Comparison of ENCODE assay signal across 17 cellular contexts in the genomic region with DNA sequence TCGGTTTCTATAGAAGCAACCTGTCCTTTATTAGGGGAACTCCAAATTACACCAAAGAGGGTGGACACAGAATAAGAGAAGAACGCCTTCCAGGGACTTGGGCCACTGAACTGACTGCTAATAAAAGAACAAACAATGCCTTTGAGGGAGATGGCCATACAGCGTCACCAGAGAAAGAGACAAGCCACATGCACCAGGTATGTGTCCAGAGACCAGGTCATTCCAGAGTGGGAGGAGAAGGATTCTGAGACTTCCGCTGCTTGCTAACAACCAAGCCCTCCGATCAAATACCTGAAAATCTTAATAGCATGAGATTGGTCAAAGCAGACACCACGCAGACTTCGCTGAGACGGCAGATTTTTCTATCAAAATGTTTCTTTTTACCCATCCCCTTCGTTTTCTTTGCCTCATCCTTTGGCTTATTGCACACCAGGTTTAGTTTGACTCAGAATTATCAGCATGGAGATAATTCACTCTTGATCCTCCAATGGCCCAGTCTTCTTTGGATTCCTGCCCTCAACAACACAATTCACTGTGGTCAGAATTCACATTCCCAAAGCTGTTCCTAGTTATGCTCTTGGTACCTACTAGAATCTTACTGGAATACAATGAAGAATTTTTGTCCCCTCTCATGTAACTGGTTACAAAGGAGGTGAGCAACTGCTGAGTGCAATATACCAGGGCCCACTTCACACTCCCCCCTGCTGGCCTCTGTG.
DNase-seq lines count a peak whose midpoint lies in the region; ATAC-seq and TF ChIP-seq lines count a peak whose summit lies in the region.
"Had no signal": no experiment of that assay in that cellular context is flagged by ENCODE, and none has a peak within 500 bp of the region (broad histone marks: within the 10 kb centered on the region; RNA-seq: fewer than 3 reads in every experiment).

No MANE protein-coding gene starts in this region.

- peak overlapping the region; percentile 45 to 84 for H3K27ac ChIP-seq in breast epithelium
- no peak overlapping the region for H3K27ac ChIP-seq in mammary epithelial cell (ENCODE audit: insufficient read depth, low read depth, low read length)
- peak overlapping the region; percentile 73 to 86 (median 80) for H3K27ac ChIP-seq in esophagus muscularis mucosa (replicated peaks in 1 of 4)
- H3K27ac ChIP-seq in prostate gland, result peak overlapping the region; percentile 67 to 74
- peak overlapping the region; percentile 65 for H3K27ac ChIP-seq in urinary bladder (ENCODE audit: low read depth)
- H3K27ac ChIP-seq: 22Rv1, C4-2B had no signal

- CTCF ChIA-PET in mammary epithelial cell (lab: Charles Lee; ENCODE audit: low non-redundant PET), result no interaction called here

- BruUV-seq in mammary epithelial cell (replicated peaks; lab: Mats Ljungman, UMichigan), result no TSS peak

- intact Hi-C loops in breast epithelium (cut with DNase I; ENCODE audit: low total_unique reads) (no loop called here), mammary epithelial cell (cut with micrococcal nuclease) (no loop called here), esophagus muscularis mucosa (cut with DNase I) (no loop called here), prostate gland (cut with DNase I) (loop anchor here (5.0 to 10.0 kb wide), 2 partner anchors 142 to 150 kb away; no protein-coding TSS in a partner anchor)

- H4K20me1 ChIP-seq in mammary epithelial cell (ENCODE audit: insufficient read depth, low read length), result no peaks in the 10 kb centered on the region

- no peaks in the 10 kb centered on the region for H3K4me1 ChIP-seq in breast epithelium
- H3K4me1 ChIP-seq in mammary epithelial cell (ENCODE audit: insufficient read depth, low read length), result peaks cover 23% of the 10 kb centered on the region
- peaks cover 48 to 60% (median 51%) of the 10 kb centered on the region in 4 donors for H3K4me1 ChIP-seq in esophagus muscularis mucosa
- H3K4me1 ChIP-seq in prostate gland (replicated peaks), result peaks cover 24% of the 10 kb centered on the region
- no peaks in the 10 kb centered on the region for H3K4me1 ChIP-seq in urinary bladder (ENCODE audit: insufficient read depth)

- no peak for TF ChIP-seq POLR2A in breast epithelium (IDR thresholded peaks at IDR 0.05)
- no peak for TF ChIP-seq POLR2A in esophagus muscularis mucosa (IDR thresholded peaks at IDR 0.05; ENCODE audit: low read depth)
- TF ChIP-seq POLR2A in prostate gland (IDR thresholded peaks at IDR 0.05), result no peak

- H3K27me3 ChIP-seq in breast epithelium (no peaks in the 10 kb centered on the region), mammary epithelial cell (ENCODE audit: insufficient read depth, low read length) (peaks cover 5% of the 10 kb centered on the region), esophagus muscularis mucosa (no peaks in the 10 kb centered on the region), prostate gland (replicated peaks; ENCODE audit: insufficient read depth) (no peaks in the 10 kb centered on the region)

- H3K4me3 ChIP-seq in breast epithelium (no peak overlapping the region), mammary epithelial cell (replicated peaks in 1 of 3; ENCODE audit: insufficient read depth in 1 of 3, low read depth in 2 of 3, low read length in 3 of 3) (no peak overlapping the region), esophagus muscularis mucosa (no peak overlapping the region), prostate gland (no peak overlapping the region), urinary bladder (ENCODE audit: low read depth, low read length) (no peak overlapping the region)

- in situ Hi-C loops in mammary epithelial cell (cut with MboI; ENCODE audit: low sequenced_read_pairs in 2 of 2), result no loop called here

- no peak overlapping the region for H3K9ac ChIP-seq in mammary epithelial cell (ENCODE audit: insufficient read depth, low read length)

- DNase-seq in breast epithelium (ENCODE audit: low spot score in 2 of 2) (no peak), mammary epithelial cell (no peak), esophagus muscularis mucosa (ENCODE audit: extremely low spot score) (no peak), prostate gland (ENCODE audit: low spot score) (no peak), H4 (ENCODE audit: low spot score) (no peak), NCI-H345 (lab: John Stamatoyannopoulos, UW) (no peak)
- DNase-seq: activated CD4-positive, alpha-beta T cell treated with anti-CD3 and anti-CD28 coated beads, Interleukin-2, amount 50 U/mL, for 1 hour; activated naive CD4-positive, alpha-beta T cell treated with anti-CD3 and anti-CD28 coated beads for 36 hours; activated T-cell treated with anti-CD3 and anti-CD28 coated beads for 4 hours; DMS53; effector CD4-positive, alpha-beta T cell; naive thymus-derived CD8-positive, alpha-beta T cell; NCI-H2081 treated with DMSO at 0.1 percent for 48 hours had no signal

- dilution Hi-C loops in mammary epithelial cell (cut with HindIII; ENCODE audit: low sequenced_read_pairs), result no loop called here

- no peak overlapping the region for H2AFZ ChIP-seq in mammary epithelial cell (ENCODE audit: low read depth, low read length)

- no peaks in the 10 kb centered on the region for H3K79me2 ChIP-seq in mammary epithelial cell (ENCODE audit: insufficient read depth, low read length)

- H3K4me2 ChIP-seq in mammary epithelial cell (ENCODE audit: insufficient read depth, low read depth, low read length), result no peak overlapping the region

- TF ChIP-seq CTCF in breast epithelium (IDR thresholded peaks at IDR 0.05), result no peak
- TF ChIP-seq CTCF in mammary epithelial cell (conservative IDR thresholded peaks at IDR 0.05 in 1 of 2, IDR thresholded peaks at IDR 0.05 in 1 of 2; ENCODE audit: extremely low read depth in 1 of 2, insufficient read depth in 1 of 2, low read depth in 1 of 2, low read length in 2 of 2), result no peak
- TF ChIP-seq CTCF in esophagus muscularis mucosa (IDR thresholded peaks at IDR 0.05), result no peak
- TF ChIP-seq CTCF in prostate gland (IDR thresholded peaks at IDR 0.05), result no peak

- H3K36me3 ChIP-seq in breast epithelium, result no peaks in the 10 kb centered on the region
- H3K36me3 ChIP-seq in mammary epithelial cell (ENCODE audit: insufficient read depth, low read length), result no peaks in the 10 kb centered on the region
- H3K36me3 ChIP-seq in esophagus muscularis mucosa, result peaks cover 0 to 15% (median 4%) of the 10 kb centered on the region in 4 donors
- no peaks in the 10 kb centered on the region for H3K36me3 ChIP-seq in prostate gland
- no peaks in the 10 kb centered on the region for H3K36me3 ChIP-seq in urinary bladder (ENCODE audit: insufficient read depth)

- no peak for ATAC-seq in GM18873 (IDR thresholded peaks at IDR 0.05; ENCODE audit: low FRiP score, unreplicated experiment)

- WGBS in mammary epithelial cell (ENCODE audit: low coverage, missing lambda C conversion rate), result 96% methylated on average over 9 of the region's 9 CpGs
- 96% methylated on average over 9 of the region's 9 CpGs for WGBS in esophagus muscularis mucosa
- WGBS in prostate gland, result 95% methylated on average over 9 of the region's 9 CpGs
- WGBS in urinary bladder, result 86% methylated on average over 9 of the region's 9 CpGs

- H3K9me3 ChIP-seq in breast epithelium, result no peaks in the 10 kb centered on the region
- H3K9me3 ChIP-seq in mammary epithelial cell (replicated peaks; ENCODE audit: insufficient read depth, low read length), result no peaks in the 10 kb centered on the region
- H3K9me3 ChIP-seq in esophagus muscularis mucosa, result no peaks in the 10 kb centered on the region
- H3K9me3 ChIP-seq in prostate gland, result no peaks in the 10 kb centered on the region

- no peak for TF ChIP-seq EP300 in esophagus muscularis mucosa (IDR thresholded peaks at IDR 0.05)
